In genomic region chr1:154427173-154428139, GRCh38 we compare ENCODE assay signal across 9 cellular contexts. TPM values are rescaled to one million over a fixed set of nuclear protein-coding genes. Genes with fewer than 3 reads are reported as not detected.
A peak's percentile ranks its signal among the peaks of the same experiment; 100 is the strongest.
DNase-seq lines count a peak whose midpoint lies in the region; ATAC-seq and TF ChIP-seq lines count a peak whose summit lies in the region.
"Had no signal": no experiment of that assay in that cellular context is flagged by ENCODE, and none has a peak within 500 bp of the region (broad histone marks: within the 10 kb centered on the region; RNA-seq: fewer than 3 reads in every experiment).

No MANE protein-coding gene starts in this region.

- no peaks in the 10 kb centered on the region for H3K9me3 ChIP-seq in right atrium auricular region

- TF ChIP-seq CTCF in right atrium auricular region (IDR thresholded peaks at IDR 0.05), result no peak

- ATAC-seq in sciatic nerve (peak; percentile 93), GM19455 (IDR thresholded peaks at IDR 0.05; ENCODE audit: unreplicated experiment) (no peak)

- H3K4me3 ChIP-seq in right atrium auricular region, result no peak overlapping the region

- intact Hi-C loops in sciatic nerve (cut with DNase I), result no loop called here

- peaks cover 7% of the 10 kb centered on the region for H3K36me3 ChIP-seq in right atrium auricular region

- no peaks in the 10 kb centered on the region for H3K27me3 ChIP-seq in right atrium auricular region

- H3K4me1 ChIP-seq in right atrium auricular region, result peaks cover 0 to 86% of the 10 kb centered on the region in 2 donors

- peak; percentile 73 for DNase-seq in LHCN-M2 (ENCODE audit: low read depth)
- peak; percentile 60 for DNase-seq in amniotic epithelial cell (ENCODE audit: low read depth)
- peak; percentile 77 for DNase-seq in right atrium auricular region (ENCODE audit: low spot score)
- DNase-seq in sciatic nerve (ENCODE audit: low spot score), result no peak
- DNase-seq in NOMO-1 treated with dmso at 0.1 percent for 144 hours (lab: John Stamatoyannopoulos, UW; ENCODE audit: unreplicated experiment), result no peak
- DNase-seq in activated T-cell treated with anti-CD3 and anti-CD28 coated beads, Interleukin-2, amount 50 U/mL, for 1 hour, result no peak
- DNase-seq in cerebellar nuclear complex (lab: John Stamatoyannopoulos, UW), result no peak
- DNase-seq: EL had no signal

- peak overlapping the region; percentile 77 to 81 for H3K27ac ChIP-seq in right atrium auricular region

RNA-seq across cellular contexts. Expression of gene IL6R, which starts 22.3 kb away (rescaled TPM):
- total RNA-seq in LHCN-M2 (2014; rRNA removed), result 0.19 and 0.40 TPM in 2 replicates
- polyA plus RNA-seq in LHCN-M2 (2012), result 0.34 TPM
- total RNA-seq in right atrium auricular region, result 10 to 100 TPM; 11.8 to 21.8 TPM
- total RNA-seq in sciatic nerve, result 26.6 TPM

Comparison
In these comparisons a context has a peak if more than half of its experiments do, and no peak if none do; other contexts are left out.
1. DNase-seq: peak in LHCN-M2 (single experiment), amniotic epithelial cell (single experiment) and right atrium auricular region (single experiment); none in sciatic nerve (single experiment), NOMO-1 treated with dmso at 0.1 percent for 144 hours (single experiment), activated T-cell treated with anti-CD3 and anti-CD28 coated beads, Interleukin-2, amount 50 U/mL, for 1 hour (single experiment) and cerebellar nuclear complex (0 of 2).